Comparison of ENCODE assay signal across 7 cellular contexts in genomic region chr1:35577071-35577998, GRCh38.
DNase-seq lines count a peak whose midpoint lies in the region; ATAC-seq, FAIRE-seq and TF ChIP-seq lines count a peak whose summit lies in the region.

No MANE protein-coding gene starts in this region.

- DNase-seq in SKM-1 treated with dmso at 0.1 percent for 144 hours (lab: John Stamatoyannopoulos, UW; ENCODE audit: unreplicated experiment), result peak; percentile 75
- DNase-seq in astrocyte of the cerebellum (ENCODE audit: low read depth), result no peak
- DNase-seq in left kidney (ENCODE audit: low read depth, low spot score), result peak; percentile 58
- DNase-seq in stimulated activated CD8-positive, alpha-beta memory T cell treated with anti-CD3 and anti-CD28 coated beads, Interleukin-15, amount 100 ng/mL, for 48 hours (ENCODE audit: low read depth in 2 of 2), result peak; percentile 42 to 49
- DNase-seq in RCC 7860 (ENCODE audit: low spot score), result no peak
- no peak for DNase-seq in DMS79 (lab: John Stamatoyannopoulos, UW)

- H3K4me3 ChIP-seq in astrocyte of the cerebellum (ENCODE audit: low read depth, low read length), result peak overlapping the region; percentile 10

- in situ Hi-C loops in astrocyte of the cerebellum (cut with HindIII; ENCODE audit: low sequenced_read_pairs), result no loop called here

- ATAC-seq in GM21529 (IDR thresholded peaks at IDR 0.05; ENCODE audit: unreplicated experiment), result peak; percentile 71

- TF ChIP-seq CTCF in astrocyte of the cerebellum (IDR thresholded peaks at IDR 0.05; ENCODE audit: low read depth, low read length, missing control alignments), result no peak

- no peak for FAIRE-seq in RCC 7860 (lab: Jason Lieb, UNC)

Comparison
In these comparisons a context has a peak if more than half of its experiments do, and no peak if none do; other contexts are left out.
1. DNase-seq: peak in SKM-1 treated with dmso at 0.1 percent for 144 hours (single experiment), left kidney (single experiment) and stimulated activated CD8-positive, alpha-beta memory T cell treated with anti-CD3 and anti-CD28 coated beads, Interleukin-15, amount 100 ng/mL, for 48 hours (2 of 2); none in astrocyte of the cerebellum (single experiment), RCC 7860 (single experiment) and DMS79 (single experiment).